18 cellular contexts compared by ENCODE assay signal in the genomic region with DNA sequence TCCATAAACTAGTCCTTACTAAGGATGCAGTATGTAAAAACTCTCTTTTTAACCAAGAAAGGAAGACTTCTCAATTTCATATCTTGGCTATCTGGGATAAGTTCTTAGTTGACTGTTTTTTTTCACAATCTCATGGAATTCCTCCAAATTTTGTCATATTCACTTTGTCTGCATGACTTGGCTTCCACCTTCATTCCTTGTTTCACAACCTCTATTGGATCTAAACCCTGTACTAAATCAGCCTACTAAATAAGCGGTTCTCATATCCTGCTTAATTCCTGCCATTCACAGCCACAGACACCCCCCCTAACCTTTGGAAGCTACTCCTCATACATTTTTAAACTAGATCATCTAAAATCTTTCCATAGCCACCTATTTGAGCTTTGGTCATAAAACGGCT.
DNase-seq lines count a peak whose midpoint lies in the region; ATAC-seq and TF ChIP-seq lines count a peak whose summit lies in the region.
"Had no signal": no experiment of that assay in that cellular context is flagged by ENCODE, and none has a peak within 500 bp of the region (broad histone marks: within the 10 kb centered on the region; RNA-seq: fewer than 3 reads in every experiment).

No MANE protein-coding gene starts in this region.

- DNase-seq in Right ventricle myocardium superior (no peak), right atrium auricular region (ENCODE audit: low spot score) (no peak), cardiac fibroblast (ENCODE audit: low read depth in 2 of 2) (peak; percentile 59 to 80), fibroblast of the conjunctiva (ENCODE audit: low read depth) (peak; percentile 27)
- DNase-seq in stimulated activated CD4-positive, alpha-beta T cell treated with anti-CD3 and anti-CD28 coated beads, Interleukin-2, amount 100 ng/mL, for 48 hours: no peak
- DNase-seq: 8988T, C1 segment of cervical spinal cord, GF-D8, H7, NCI-H1048, NCI-H1436 treated with DMSO at 0.1 percent for 48 hours, NCI-H2029 treated with DMSO at 0.1 percent for 48 hours, NCI-H510A had no signal

- H3K36me3 ChIP-seq in right atrium auricular region: no peaks in the 10 kb centered on the region

- no peak for TF ChIP-seq CTCF in right atrium auricular region (IDR thresholded peaks at IDR 0.05)
- no peak for TF ChIP-seq CTCF in cardiac fibroblast (IDR thresholded peaks at IDR 0.05; ENCODE audit: low read depth, low read length)

- ATAC-seq in Right ventricle myocardium superior (ENCODE audit: poor library complexity) (peak; percentile 22), GM21528 (IDR thresholded peaks at IDR 0.05; ENCODE audit: low FRiP score, unreplicated experiment) (no peak), GM18498 (IDR thresholded peaks at IDR 0.05; ENCODE audit: unreplicated experiment) (no peak), GM21825 (IDR thresholded peaks at IDR 0.05; ENCODE audit: unreplicated experiment) (no peak)
- ATAC-seq: HepG2, Panc1 had no signal

- peaks cover 0 to 6% of the 10 kb centered on the region in 2 donors for H3K9me3 ChIP-seq in right atrium auricular region

- H3K4me1 ChIP-seq in right atrium auricular region: no peaks in the 10 kb centered on the region

- H3K27ac ChIP-seq in right atrium auricular region: no peak overlapping the region

- H3K27me3 ChIP-seq in right atrium auricular region: no peaks in the 10 kb centered on the region

- no peak overlapping the region for H3K4me3 ChIP-seq in right atrium auricular region
- no peak overlapping the region for H3K4me3 ChIP-seq in cardiac fibroblast (replicated peaks in 1 of 2; ENCODE audit: low read depth in 2 of 2, low read length in 2 of 2)

- intact Hi-C loops in Right ventricle myocardium superior (cut with DNase I): no loop called here

Comparison
In these comparisons a context has a peak if more than half of its experiments do, and no peak if none do; other contexts are left out.
1. DNase-seq: peak in cardiac fibroblast (2 of 2) and fibroblast of the conjunctiva (single experiment); none in Right ventricle myocardium superior (single experiment), right atrium auricular region (single experiment) and stimulated activated CD4-positive, alpha-beta T cell treated with anti-CD3 and anti-CD28 coated beads, Interleukin-2, amount 100 ng/mL, for 48 hours (0 of 2).